25 cellular contexts compared by ENCODE assay signal in the genomic region with DNA sequence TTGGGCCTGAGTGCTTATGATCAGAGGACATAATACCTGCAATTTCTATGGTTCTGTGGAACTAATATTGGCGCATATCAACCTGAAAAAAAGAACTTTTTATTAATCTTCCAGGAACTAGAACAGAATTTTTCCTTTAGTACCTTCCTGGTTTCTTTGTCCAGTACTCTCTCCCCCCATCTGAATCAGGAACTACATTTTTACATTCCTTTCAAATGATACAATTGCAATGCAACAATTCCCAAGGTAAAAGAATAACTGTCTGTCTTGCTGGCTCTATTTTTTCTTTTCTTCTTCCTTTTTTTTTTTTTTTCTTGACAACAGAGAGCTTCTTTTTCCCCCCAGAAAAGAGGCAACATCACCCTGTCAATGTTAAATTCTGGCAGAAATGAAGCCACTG. TPM values are rescaled to one million over a fixed set of nuclear protein-coding genes. Genes with fewer than 3 reads are reported as not detected.
DNase-seq lines count a peak whose midpoint lies in the region; ATAC-seq and TF ChIP-seq lines count a peak whose summit lies in the region.
"Had no signal": no experiment of that assay in that cellular context is flagged by ENCODE, and none has a peak within 500 bp of the region (broad histone marks: within the 10 kb centered on the region; RNA-seq: fewer than 3 reads in every experiment).

No MANE protein-coding gene starts in this region.

- H3K4me1 Mint-ChIP-seq in Calu3 (ENCODE audit: low read depth, unreplicated experiment) (peaks cover 30% of the 10 kb centered on the region), GM23338 (peaks cover 8% of the 10 kb centered on the region)

- H3K9me2 ChIP-seq in GM23338 (ENCODE audit: insufficient read depth), result peaks cover 10% of the 10 kb centered on the region; the same call in 1 of the 2 replicates

- no TSS peak for BruUV-seq in Calu3 (replicated peaks; lab: Mats Ljungman, UMichigan)

- ATAC-seq in RWPE2 (ENCODE audit: low read depth), result peak; percentile 58; the same call in 1 of the 3 replicates
- ATAC-seq in GM21381 (IDR thresholded peaks at IDR 0.05; ENCODE audit: unreplicated experiment), result no peak
- no peak for ATAC-seq in GM23338
- ATAC-seq: activated CD4-positive, CD25-positive, alpha-beta regulatory T cell treated with anti-CD3 and anti-CD28 coated beads, Interleukin-2, amount 50 U/mL, for 24 hours; left lobe of liver; mucosa of descending colon; Panc1 had no signal

- TF ChIP-seq CTCF in Calu3 (IDR thresholded peaks at IDR 0.05; ENCODE audit: unreplicated experiment) (no peak), RWPE2 (IDR thresholded peaks at IDR 0.05; ENCODE audit: poor library complexity, severe bottlenecking) (no peak), osteoblast (IDR thresholded peaks at IDR 0.05; ENCODE audit: extremely low read depth, low read depth, low read length) (no peak), GM23338 (conservative IDR thresholded peaks at IDR 0.05; ENCODE audit: low read depth in 2 of 2) (no peak)

- H3K27ac ChIP-seq in RWPE2 (ENCODE audit: poor library complexity, severe bottlenecking) (peak overlapping the region; percentile 40), epithelial cell of prostate (peak overlapping the region; percentile 46), osteoblast (ENCODE audit: low read depth, low read length) (peak overlapping the region; percentile 28), GM23338 (ENCODE audit: low read depth) (no peak overlapping the region)
- H3K27ac ChIP-seq: neutrophil, vagina had no signal

- CTCF ChIA-PET in Calu3 (lab: Charles Lee), result no interaction called here

- H3K4me3 ChIP-seq in RWPE2 (ENCODE audit: severe bottlenecking), result no peak overlapping the region
- H3K4me3 ChIP-seq in osteoblast (ENCODE audit: insufficient read depth, low read length), result no peak overlapping the region
- no peak overlapping the region for H3K4me3 ChIP-seq in GM23338
- H3K4me3 ChIP-seq: mucosa of descending colon, vagina had no signal

- H3K36me3 ChIP-seq in RWPE2 (ENCODE audit: low read depth) (peaks cover 3% of the 10 kb centered on the region; the same call in 1 of the 2 replicates), osteoblast (ENCODE audit: insufficient read depth, low read length) (no peaks in the 10 kb centered on the region), GM23338 (ENCODE audit: insufficient read depth) (no peaks in the 10 kb centered on the region; the same call in 1 of the 2 replicates)
- H3K36me3 ChIP-seq: neutrophil, vagina had no signal

- no peak for DNase-seq in Calu3
- DNase-seq in RWPE2 (ENCODE audit: low spot score), result no peak
- DNase-seq in epithelial cell of prostate (ENCODE audit: low read depth, low spot score), result no peak
- no peak for DNase-seq in osteoblast (ENCODE audit: insufficient read length, low spot score, missing footprints)
- DNase-seq in cortex of kidney (lab: John Stamatoyannopoulos, UW), result no peak
- no peak for DNase-seq in GM23338 (ENCODE audit: low spot score)
- DNase-seq in iPS-NIHi7 (ENCODE audit: extremely low spot score), result no peak
- DNase-seq: CD4-positive, alpha-beta memory T cell; central memory CD4-positive, alpha-beta T cell; DMS79; foreskin melanocyte; mucosa of descending colon; NCI-H187; NCI-H345; substantia nigra; T1000 had no signal

- intact Hi-C loops in Calu3 (cut with micrococcal nuclease; ENCODE audit: unreplicated experiment), result loop anchor here (5.0 kb wide), 1 partner anchor 55 kb away; no protein-coding TSS in a partner anchor

- H3K36me3 Mint-ChIP-seq in Calu3 (ENCODE audit: insufficient read depth, unreplicated experiment) (peaks cover 12% of the 10 kb centered on the region), GM23338 (ENCODE audit: low read depth) (peaks cover 14% of the 10 kb centered on the region)
- H3K36me3 Mint-ChIP-seq: CD4-positive, alpha-beta memory T cell had no signal

- H3K27me3 Mint-ChIP-seq in Calu3 (ENCODE audit: unreplicated experiment) (no peaks in the 10 kb centered on the region), GM23338 (ENCODE audit: insufficient read depth, low read depth, poor library complexity) (no peaks in the 10 kb centered on the region)
- H3K27me3 Mint-ChIP-seq: activated naive CD8-positive, alpha-beta T cell; CD4-positive, alpha-beta memory T cell; IgD-negative memory B cell had no signal

- H4K20me1 ChIP-seq in osteoblast (ENCODE audit: insufficient read depth, low read length) (no peaks in the 10 kb centered on the region), GM23338 (replicated peaks; ENCODE audit: insufficient read depth) (no peaks in the 10 kb centered on the region)

- no peaks in the 10 kb centered on the region for H3F3A ChIP-seq in GM23338 (replicated peaks; ENCODE audit: low read depth)

- no peaks in the 10 kb centered on the region for H3K9me3 ChIP-seq in RWPE2 (ENCODE audit: severe bottlenecking)
- no peaks in the 10 kb centered on the region for H3K9me3 ChIP-seq in osteoblast (ENCODE audit: low read depth, low read length)
- H3K9me3 ChIP-seq: mucosa of descending colon, neutrophil, vagina had no signal

- no peaks in the 10 kb centered on the region for H3K27me3 ChIP-seq in RWPE2 (ENCODE audit: insufficient read depth, poor library complexity, severe bottlenecking)
- H3K27me3 ChIP-seq in osteoblast (ENCODE audit: insufficient read depth, low read length), result no peaks in the 10 kb centered on the region
- H3K27me3 ChIP-seq in GM23338 (ENCODE audit: insufficient read depth), result no peaks in the 10 kb centered on the region
- H3K27me3 ChIP-seq: neutrophil, vagina had no signal

- H3K79me2 ChIP-seq in osteoblast (ENCODE audit: insufficient read depth, low read length) (no peaks in the 10 kb centered on the region), GM23338 (replicated peaks; ENCODE audit: insufficient read depth) (no peaks in the 10 kb centered on the region)

- no peak overlapping the region for H3K4me3 Mint-ChIP-seq in Calu3 (ENCODE audit: low read depth, unreplicated experiment)
- H3K4me3 Mint-ChIP-seq in GM23338, result no peak overlapping the region
- H3K4me3 Mint-ChIP-seq: activated naive CD8-positive, alpha-beta T cell; activated T-helper 1 cell treated with anti-CD3 and anti-CD28 coated beads, Interleukin-12 subunit alpha, Interleukin-12 subunit beta, Interleukin-2, Interleukin-4 antibody, amounts not matched to agents 30 ng/mL and 10 ng/mL and 1 ng/mL, durations not matched to agents 14 hours and 24 hours and 36 hours; CD4-positive, alpha-beta memory T cell; IgD-negative memory B cell had no signal

- H2AFZ ChIP-seq in osteoblast (ENCODE audit: low read length), result no peak overlapping the region
- H2AFZ ChIP-seq in GM23338, result no peak overlapping the region

- H3K4me2 ChIP-seq in osteoblast (ENCODE audit: insufficient read depth, low read length) (no peak overlapping the region), GM23338 (no peak overlapping the region)

- no peaks in the 10 kb centered on the region for H3K9me3 Mint-ChIP-seq in Calu3 (ENCODE audit: low read depth, unreplicated experiment)
- H3K9me3 Mint-ChIP-seq in GM23338, result no peaks in the 10 kb centered on the region; the same call in 2 of the 3 replicates
- H3K9me3 Mint-ChIP-seq: CD4-positive, alpha-beta memory T cell had no signal

- H3K4me1 ChIP-seq in RWPE2 (ENCODE audit: insufficient read depth, poor library complexity, severe bottlenecking), result peaks cover 4% of the 10 kb centered on the region
- peaks cover 15% of the 10 kb centered on the region for H3K4me1 ChIP-seq in osteoblast (ENCODE audit: insufficient read depth, low read length)
- H3K4me1 ChIP-seq in GM23338 (ENCODE audit: insufficient read depth), result no peaks in the 10 kb centered on the region
- H3K4me1 ChIP-seq: vagina had no signal

- H3K27ac Mint-ChIP-seq in Calu3 (ENCODE audit: unreplicated experiment) (peak overlapping the region; percentile 50), GM23338 (no peak overlapping the region)
- H3K27ac Mint-ChIP-seq: activated naive CD8-positive, alpha-beta T cell; activated T-helper 1 cell treated with anti-CD3 and anti-CD28 coated beads, Interleukin-12 subunit alpha, Interleukin-12 subunit beta, Interleukin-2, Interleukin-4 antibody, amounts not matched to agents 30 ng/mL and 10 ng/mL and 1 ng/mL, durations not matched to agents 14 hours and 24 hours and 36 hours; CD4-positive, alpha-beta memory T cell; IgD-negative memory B cell had no signal

TF ChIP-seq in GM23338, 12 proteins besides CTCF, POLR2A, EP300 and RAD21 (continues in another document):
- TF ChIP-seq ZNF114 (CRISPR knock-in tag; IDR thresholded peaks at IDR 0.05), result no peak
- TF ChIP-seq EZH2phosphoT487 (IDR thresholded peaks at IDR 0.05; ENCODE audit: unreplicated experiment), result no peak
- no peak for TF ChIP-seq CREB1 (CRISPR knock-in tag; IDR thresholded peaks at IDR 0.05; ENCODE audit: low read depth)
- TF ChIP-seq ZNF331 (CRISPR knock-in tag; IDR thresholded peaks at IDR 0.05; ENCODE audit: low read depth), result no peak
- no peak for TF ChIP-seq JUNB (IDR thresholded peaks at IDR 0.05; ENCODE audit: unreplicated experiment)
- TF ChIP-seq ETS1 (IDR thresholded peaks at IDR 0.05), result no peak

RNA-seq across cellular contexts. Expression of gene CD101, which starts 4.5 kb away (rescaled TPM):
- 0.31 and 0.76 TPM in 2 replicates for total RNA-seq in Calu3 (2022)
- total RNA-seq in osteoblast, result under 0.01 TPM in 2 replicates
- total RNA-seq in GM23338 (2014; rRNA removed; shearing (Covaris generic)), result 0.74 and 1.2 TPM in 2 replicates
- polyA plus RNA-seq in GM23338 (2016; fragmentation: Nextera tagmentation; extraction: Ambion mirVana), result 0.35 and 1.3 TPM in 2 replicates
